In the genomic region with DNA sequence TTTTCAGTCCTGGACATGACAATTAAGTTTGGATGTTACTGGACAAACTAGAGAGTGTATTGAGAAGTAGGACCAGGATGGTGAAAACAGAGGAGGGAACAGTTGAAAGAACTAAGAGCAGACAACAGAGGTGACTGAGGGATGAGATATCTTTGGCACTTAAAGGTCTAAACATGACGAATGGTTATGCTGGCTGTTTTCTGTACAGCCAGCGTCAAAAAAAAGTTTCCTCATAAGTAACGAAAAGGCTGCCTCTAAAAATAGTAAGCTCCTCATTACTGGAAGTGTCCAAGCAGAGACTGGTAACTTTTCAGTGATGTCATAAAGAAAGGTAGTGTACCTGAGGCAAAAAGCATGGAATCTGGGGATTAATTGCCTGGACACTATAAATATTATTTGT, we compare ENCODE assay signal across 27 cellular contexts.
"Had no signal": no experiment of that assay in that cellular context is flagged by ENCODE, and none has a peak within 500 bp of the region (broad histone marks: within the 10 kb centered on the region; RNA-seq: fewer than 3 reads in every experiment).

No MANE protein-coding gene starts in this region.

- ATAC-seq: natural killer cell treated with Interleukin-12 subunit alpha and Interleukin-12 subunit beta and Interleukin-15 and Interleukin-18, amount 100 ng/mL, for 72 hours; pancreas; right cardiac atrium; sciatic nerve; stimulated activated effector memory CD8-positive, alpha-beta T cell treated with anti-CD3 and anti-CD28 coated beads, Interleukin-12 subunit alpha, Interleukin-12 subunit beta, amount 100 ng/mL, for 72 hours; upper lobe of right lung had no signal

- H3K36me3 Mint-ChIP-seq: mesothelial cell of epicardium; natural killer cell treated with Interleukin-12 subunit alpha and Interleukin-12 subunit beta and Interleukin-15 and Interleukin-18, amount 100 ng/mL, for 72 hours; stimulated activated effector memory CD8-positive, alpha-beta T cell treated with anti-CD3 and anti-CD28 coated beads, Interleukin-12 subunit alpha, Interleukin-12 subunit beta, amount 100 ng/mL, for 72 hours had no signal

- H3K9me3 ChIP-seq: heart right ventricle, left ventricle myocardium inferior, pancreas, prostate gland, suprapubic skin, thoracic aorta, tibial artery, upper lobe of right lung had no signal

- H2AFZ ChIP-seq: hepatocyte had no signal

- H3K4me3 Mint-ChIP-seq: mesothelial cell of epicardium; naive B cell; natural killer cell treated with Interleukin-12 subunit alpha and Interleukin-12 subunit beta and Interleukin-15 and Interleukin-18, amount 100 ng/mL, for 72 hours; stimulated activated effector memory CD8-positive, alpha-beta T cell treated with anti-CD3 and anti-CD28 coated beads, Interleukin-12 subunit alpha, Interleukin-12 subunit beta, amount 100 ng/mL, for 72 hours; stimulated activated naive CD8-positive, alpha-beta T cell treated with anti-CD3 and anti-CD28 coated beads, Interleukin-15, Interleukin-2, amounts not matched to agents 100 ng/mL and 50 ng/mL, for 24 hours had no signal

- H3K4me2 ChIP-seq: hepatocyte had no signal

- H3K4me1 Mint-ChIP-seq: naive B cell; stimulated activated effector memory CD8-positive, alpha-beta T cell treated with anti-CD3 and anti-CD28 coated beads, Interleukin-12 subunit alpha, Interleukin-12 subunit beta, amount 100 ng/mL, for 72 hours had no signal

- H3K36me3 ChIP-seq: heart right ventricle, left ventricle myocardium inferior, pancreas, prostate gland, spleen, suprapubic skin, thoracic aorta, tibial artery, upper lobe of right lung had no signal

- H3K27ac ChIP-seq: heart right ventricle, hepatocyte, left ventricle myocardium inferior, pancreas, prostate gland, spleen, suprapubic skin, thoracic aorta, tibial artery, upper lobe of right lung had no signal

- DNase-seq: heart right ventricle; islet precursor cell; left ventricle myocardium inferior; mesendoderm; naive B cell; nucleus accumbens; pancreas; posterior cingulate gyrus; retina; right cardiac atrium; small intestine; spleen; stimulated activated CD4-positive, alpha-beta T cell treated with anti-CD3 and anti-CD28 coated beads, Interleukin-4, amount 100 ng/mL, for 24 hours; stimulated activated naive CD4-positive, alpha-beta T cell; tibial artery; trophoblast cell; upper lobe of right lung had no signal

- H3K79me2 ChIP-seq: hepatocyte had no signal

- H3K4me1 ChIP-seq: prostate gland, upper lobe of right lung had no signal

- H3K27ac Mint-ChIP-seq: mesothelial cell of epicardium; naive B cell; natural killer cell treated with Interleukin-12 subunit alpha and Interleukin-12 subunit beta and Interleukin-15 and Interleukin-18, amount 100 ng/mL, for 72 hours; stimulated activated effector memory CD8-positive, alpha-beta T cell treated with anti-CD3 and anti-CD28 coated beads, Interleukin-12 subunit alpha, Interleukin-12 subunit beta, amount 100 ng/mL, for 72 hours; stimulated activated naive CD8-positive, alpha-beta T cell treated with anti-CD3 and anti-CD28 coated beads, Interleukin-15, Interleukin-2, amounts not matched to agents 100 ng/mL and 50 ng/mL, for 24 hours had no signal

- H3K4me3 ChIP-seq: heart right ventricle, hepatocyte, left ventricle myocardium inferior, lung, pancreas, prostate gland, spleen, suprapubic skin, thoracic aorta, tibial artery, upper lobe of right lung had no signal

- H3K27me3 ChIP-seq: heart right ventricle, hepatocyte, pancreas, spleen, suprapubic skin, tibial artery, upper lobe of right lung had no signal

- H3K9me3 Mint-ChIP-seq: stimulated activated naive CD8-positive, alpha-beta T cell treated with anti-CD3 and anti-CD28 coated beads, Interleukin-15, Interleukin-2, amounts not matched to agents 100 ng/mL and 50 ng/mL, for 24 hours had no signal
